ENCODE assay signal across 8 cellular contexts in genomic region chr12:121536929-121537813, GRCh38. TPM values are rescaled to one million over a fixed set of nuclear protein-coding genes. Genes with fewer than 3 reads are reported as not detected.
A peak's percentile ranks its signal among the peaks of the same experiment; 100 is the strongest.
DNase-seq lines count a peak whose midpoint lies in the region; ATAC-seq and TF ChIP-seq lines count a peak whose summit lies in the region.

No MANE protein-coding gene starts in this region.

- H3K27me3 Mint-ChIP-seq in CD14-positive monocyte (ENCODE audit: low read depth in 3 of 3) = peaks cover 0 to 3% (median 1%) of the 10 kb centered on the region in 3 donors
- no peaks in the 10 kb centered on the region for H3K27me3 Mint-ChIP-seq in stimulated activated naive CD8-positive, alpha-beta T cell treated with anti-CD3 and anti-CD28 coated beads, Interleukin-15, amount 100 ng/mL, for 72 hours

- peak; percentile 89 for DNase-seq in CD14-positive monocyte (ENCODE audit: low spot score)
- peak; percentile 38 for DNase-seq in NCI-H748 treated with DMSO at 0.1 percent for 48 hours (lab: John Stamatoyannopoulos, UW)
- DNase-seq in activated CD8-positive, alpha-beta memory T cell treated with anti-CD3 and anti-CD28 coated beads for 48 hours (ENCODE audit: low read depth in 2 of 3, low spot score in 2 of 3) = peak in 2 of 3 experiments; percentile 48 to 50
- DNase-seq in erythroblast (lab: John Stamatoyannopoulos, UW) = peak; percentile 40
- peak; percentile 83 to 95 (median 89) for DNase-seq in mucosa of descending colon
- peak; percentile 69 to 75 for DNase-seq in stimulated activated naive CD8-positive, alpha-beta T cell treated with anti-CD3 and anti-CD28 coated beads, Interleukin-15, amount 100 ng/mL, for 72 hours

- peaks cover 19 to 23% of the 10 kb centered on the region in 2 donors for H3K36me3 Mint-ChIP-seq in CD14-positive monocyte

- H3K9me3 ChIP-seq in mucosa of descending colon = no peaks in the 10 kb centered on the region

- H3K4me1 Mint-ChIP-seq in CD14-positive monocyte = peaks cover 50% of the 10 kb centered on the region
- H3K4me1 Mint-ChIP-seq in stimulated activated naive CD8-positive, alpha-beta T cell treated with anti-CD3 and anti-CD28 coated beads, Interleukin-15, amount 100 ng/mL, for 72 hours = peaks cover 69% of the 10 kb centered on the region

- H3K4me3 Mint-ChIP-seq in CD14-positive monocyte = peak overlapping the region; percentile 79 to 80
- H3K4me3 Mint-ChIP-seq in stimulated activated naive CD8-positive, alpha-beta T cell treated with anti-CD3 and anti-CD28 coated beads, Interleukin-15, amount 100 ng/mL, for 72 hours = peak overlapping the region; percentile 69 to 77

- intact Hi-C loops in CD14-positive monocyte (cut with micrococcal nuclease) = loop anchor here in 1 of 2 donors (5.0 kb wide), 2 partner anchors 45 to 90 kb away; partner anchors contain the start of genes KDM2B and ORAI1
- intact Hi-C loops in mucosa of descending colon (cut with DNase I, micrococcal nuclease) = no loop called here

- ATAC-seq in GM19043 (IDR thresholded peaks at IDR 0.05; ENCODE audit: low read depth, unreplicated experiment) = peak; percentile 49
- peak; percentile 51 for ATAC-seq in HG03159 (IDR thresholded peaks at IDR 0.05; ENCODE audit: unreplicated experiment)
- ATAC-seq in mucosa of descending colon = peak; percentile 83
- ATAC-seq in stimulated activated naive CD8-positive, alpha-beta T cell treated with anti-CD3 and anti-CD28 coated beads, Interleukin-15, amount 100 ng/mL, for 72 hours = peak; percentile 68

- no peaks in the 10 kb centered on the region for H3K9me3 Mint-ChIP-seq in CD14-positive monocyte
- H3K9me3 Mint-ChIP-seq in stimulated activated naive CD8-positive, alpha-beta T cell treated with anti-CD3 and anti-CD28 coated beads, Interleukin-15, amount 100 ng/mL, for 72 hours = no peaks in the 10 kb centered on the region

- H3K27ac Mint-ChIP-seq in CD14-positive monocyte = peak overlapping the region; percentile 84 to 94 (median 91)
- peak overlapping the region; percentile 64 to 65 for H3K27ac Mint-ChIP-seq in stimulated activated naive CD8-positive, alpha-beta T cell treated with anti-CD3 and anti-CD28 coated beads, Interleukin-15, amount 100 ng/mL, for 72 hours

- H3K4me3 ChIP-seq in mucosa of descending colon = peak overlapping the region; percentile 17

- no peak for TF ChIP-seq POLR2A in erythroblast (IDR thresholded peaks at IDR 0.05; ENCODE audit: low read length)

- TF ChIP-seq CTCF in CD14-positive monocyte (IDR thresholded peaks at IDR 0.05) (no peak), mucosa of descending colon (IDR thresholded peaks at IDR 0.05) (no peak)

- no peaks in the 10 kb centered on the region for H3K36me3 ChIP-seq in mucosa of descending colon (ENCODE audit: low read depth)

- peaks cover 22% of the 10 kb centered on the region for H3K4me1 ChIP-seq in mucosa of descending colon (ENCODE audit: low read depth)

RNA-seq across cellular contexts. Expression of gene KDM2B, which starts 43.7 kb away (rescaled TPM):
- 1 to 10 TPM; 9.7 TPM for polyA plus RNA-seq in CD14-positive monocyte
- 10 to 100 TPM; 17.9 to 24.5 (median 18.3) TPM for total RNA-seq in mucosa of descending colon

Comparison
In these comparisons a context has a peak if more than half of its experiments do, and no peak if none do; other contexts are left out.
1. Peak in every context shown above with its lines: DNase-seq, ATAC-seq and H3K4me3 ChIP-seq.
2. DNase-seq: peak in every context shown above with its lines; median percentile 89 in CD14-positive monocyte; 89 in mucosa of descending colon; 72 in stimulated activated naive CD8-positive, alpha-beta T cell treated with anti-CD3 and anti-CD28 coated beads, Interleukin-15, amount 100 ng/mL, for 72 hours; 49 in activated CD8-positive, alpha-beta memory T cell treated with anti-CD3 and anti-CD28 coated beads for 48 hours; 40 in erythroblast; 38 in NCI-H748 treated with DMSO at 0.1 percent for 48 hours.